17 cellular contexts compared by ENCODE assay signal in genomic region chr14:103806805-103807204, GRCh38. TPM values are rescaled to one million over a fixed set of nuclear protein-coding genes. Genes with fewer than 3 reads are reported as not detected.
A peak's percentile ranks its signal among the peaks of the same experiment; 100 is the strongest.
DNase-seq lines count a peak whose midpoint lies in the region; ATAC-seq and TF ChIP-seq lines count a peak whose summit lies in the region.
"Had no signal": no experiment of that assay in that cellular context is flagged by ENCODE, and none has a peak within 500 bp of the region (broad histone marks: within the 10 kb centered on the region; RNA-seq: fewer than 3 reads in every experiment).

No MANE protein-coding gene starts in this region.

- H3K27ac ChIP-seq in cardiac muscle cell (peak overlapping the region; percentile 76), ascending aorta (no peak overlapping the region)

- DNase-seq in cardiac muscle cell (ENCODE audit: low read depth in 1 of 2, low spot score in 1 of 2) (peak in 1 of 2 donors; percentile 23), cardiac septum (ENCODE audit: low spot score) (no peak), ascending aorta (ENCODE audit: low spot score in 2 of 2) (no peak), UCSD-AML1 (lab: John Stamatoyannopoulos, UW; ENCODE audit: unreplicated experiment) (no peak), NCI-H1417 (lab: John Stamatoyannopoulos, UW) (no peak)
- DNase-seq in stimulated activated naive B cell treated with anti-CD40 and anti-IgM and Interleukin-4, amounts not matched to agents 10 μg/mL and 1 μg/mL and 100 μg/mL, for 72 hours: no peak
- DNase-seq: islet precursor cell; mesenchymal stem cell; MG63; NCI-H2029; NCI-H69; stimulated activated CD4-positive, alpha-beta T cell treated with anti-CD3 and anti-CD28 coated beads, Interleukin-12 subunit alpha, Interleukin-12 subunit beta, amount 100 ng/mL, for 4 hours had no signal

- ATAC-seq in GM21381 (IDR thresholded peaks at IDR 0.05; ENCODE audit: unreplicated experiment) (peak; percentile 66), HG03521 (IDR thresholded peaks at IDR 0.05; ENCODE audit: unreplicated experiment) (peak; percentile 67)
- peak; percentile 33 to 34 for ATAC-seq in stimulated activated naive B cell treated with anti-CD40 and anti-IgM and Interleukin-4, amounts not matched to agents 10 μg/mL and 1 μg/mL and 100 μg/mL, for 72 hours (replicated peaks)
- ATAC-seq: esophagus mucosa had no signal

- H3K4me3 ChIP-seq in cardiac muscle cell (no peak overlapping the region), ascending aorta (no peak overlapping the region)
- H3K4me3 ChIP-seq: MG63 had no signal

- H3K27me3 ChIP-seq in cardiac muscle cell: no peaks in the 10 kb centered on the region
- H3K27me3 ChIP-seq in ascending aorta: no peaks in the 10 kb centered on the region
- H3K27me3 ChIP-seq: MG63 had no signal

- no peaks in the 10 kb centered on the region for H3K36me3 ChIP-seq in cardiac muscle cell
- H3K36me3 ChIP-seq in ascending aorta: no peaks in the 10 kb centered on the region
- H3K36me3 ChIP-seq: MG63 had no signal

- H3K4me1 Mint-ChIP-seq in stimulated activated naive B cell treated with anti-CD40 and anti-IgM and Interleukin-4, amounts not matched to agents 10 μg/mL and 1 μg/mL and 100 μg/mL, for 72 hours: peaks cover 15 to 17% of the 10 kb centered on the region in 2 donors
- H3K4me1 Mint-ChIP-seq: nephron had no signal

- H3K4me3 Mint-ChIP-seq in stimulated activated naive B cell treated with anti-CD40 and anti-IgM and Interleukin-4, amounts not matched to agents 10 μg/mL and 1 μg/mL and 100 μg/mL, for 72 hours: no peak overlapping the region
- H3K4me3 Mint-ChIP-seq: dendritic cell treated with granulocyte-macrophage colony-stimulating factor and Interleukin-4, amounts not matched to agents 40 ng/mL and 50 ng/mL, for 4 days; nephron had no signal

- no peak overlapping the region for H3K27ac Mint-ChIP-seq in stimulated activated naive B cell treated with anti-CD40 and anti-IgM and Interleukin-4, amounts not matched to agents 10 μg/mL and 1 μg/mL and 100 μg/mL, for 72 hours
- H3K27ac Mint-ChIP-seq: dendritic cell treated with granulocyte-macrophage colony-stimulating factor and Interleukin-4, amounts not matched to agents 40 ng/mL and 50 ng/mL, for 4 days; nephron had no signal

- H3K9me3 ChIP-seq in cardiac muscle cell (ENCODE audit: low read depth): no peaks in the 10 kb centered on the region
- H3K9me3 ChIP-seq in ascending aorta: no peaks in the 10 kb centered on the region
- H3K9me3 ChIP-seq: MG63 had no signal

- H3K4me1 ChIP-seq in cardiac muscle cell (ENCODE audit: low read depth) (peaks cover 35% of the 10 kb centered on the region), ascending aorta (no peaks in the 10 kb centered on the region)

- TF ChIP-seq CTCF in cardiac muscle cell (IDR thresholded peaks at IDR 0.05; ENCODE audit: low read depth, low read length) (no peak), ascending aorta (IDR thresholded peaks at IDR 0.05) (no peak)

- no peaks in the 10 kb centered on the region for H3K9me3 Mint-ChIP-seq in stimulated activated naive B cell treated with anti-CD40 and anti-IgM and Interleukin-4, amounts not matched to agents 10 μg/mL and 1 μg/mL and 100 μg/mL, for 72 hours
- H3K9me3 Mint-ChIP-seq: dendritic cell treated with granulocyte-macrophage colony-stimulating factor and Interleukin-4, amounts not matched to agents 40 ng/mL and 50 ng/mL, for 4 days; nephron had no signal

- no peaks in the 10 kb centered on the region for H3K27me3 Mint-ChIP-seq in stimulated activated naive B cell treated with anti-CD40 and anti-IgM and Interleukin-4, amounts not matched to agents 10 μg/mL and 1 μg/mL and 100 μg/mL, for 72 hours

- intact Hi-C loops in cardiac septum (cut with DNase I) (loop anchor here (5.0 kb wide), 2 partner anchors 40 to 175 kb away; partner anchors contain the start of gene PPP1R13B), ascending aorta (cut with DNase I) (loop anchor here (5.0 kb wide), 1 partner anchor 175 kb away; no protein-coding TSS in a partner anchor)

- no peaks in the 10 kb centered on the region for H3K36me3 Mint-ChIP-seq in stimulated activated naive B cell treated with anti-CD40 and anti-IgM and Interleukin-4, amounts not matched to agents 10 μg/mL and 1 μg/mL and 100 μg/mL, for 72 hours

RNA-seq across cellular contexts. Expression of gene PPP1R13B, which starts 40.6 kb away (rescaled TPM):
- 60.1 and 124 TPM in 2 replicates for total RNA-seq in cardiac muscle cell
- 88.5 and 113 TPM in 2 replicates for polyA plus RNA-seq in cardiac muscle cell
- 67.8 TPM for total RNA-seq in cardiac septum
- total RNA-seq in ascending aorta: 32.7 TPM
